Comparison of ENCODE assay signal across 23 cellular contexts in genomic region chr11:130576146-130576545, GRCh38.
A peak's percentile ranks its signal among the peaks of the same experiment; 100 is the strongest.
DNase-seq lines count a peak whose midpoint lies in the region; ATAC-seq and TF ChIP-seq lines count a peak whose summit lies in the region.
"Had no signal": no experiment of that assay in that cellular context is flagged by ENCODE, and none has a peak within 500 bp of the region (broad histone marks: within the 10 kb centered on the region; RNA-seq: fewer than 3 reads in every experiment).

No MANE protein-coding gene starts in this region.

- intact Hi-C loops in A673 (cut with micrococcal nuclease; ENCODE audit: unreplicated experiment): no loop called here
- intact Hi-C loops in aorta (cut with DNase I): no loop called here

- H3K36me3 ChIP-seq in A673 (ENCODE audit: insufficient read depth, low read length, poor library complexity, severe bottlenecking) (no peaks in the 10 kb centered on the region), neuronal stem cell (replicated peaks in 1 of 2; ENCODE audit: control insufficient read depth in 2 of 2, insufficient read depth in 2 of 2, low read length in 2 of 2) (no peaks in the 10 kb centered on the region), aorta (ENCODE audit: control insufficient read depth in 1 of 2, insufficient read depth in 2 of 2, low read length in 1 of 2) (no peaks in the 10 kb centered on the region)
- H3K36me3 ChIP-seq: BE2C, BLaER1 had no signal

- no peaks in the 10 kb centered on the region for H3K27me3 ChIP-seq in A673 (replicated peaks; ENCODE audit: insufficient read depth, low read depth, low read length, poor library complexity)
- no peaks in the 10 kb centered on the region for H3K27me3 ChIP-seq in neuronal stem cell (ENCODE audit: control insufficient read depth in 3 of 3, insufficient read depth in 3 of 3, low read depth in 1 of 3, low read length in 3 of 3)
- H3K27me3 ChIP-seq in aorta (ENCODE audit: control insufficient read depth in 1 of 2, insufficient read depth in 2 of 2, low read length in 1 of 2): no peaks in the 10 kb centered on the region
- H3K27me3 ChIP-seq: BE2C, BLaER1 had no signal

- no peak overlapping the region for H3K23ac ChIP-seq in neuronal stem cell (ENCODE audit: low read depth, low read length, poor library complexity)

- no CpG with 5 or more reads among the region's 7 CpGs for WGBS in neuronal stem cell (ENCODE audit: extremely low coverage in 2 of 2, insufficient read length in 2 of 2, insufficient replicate concordance in 1 of 2), 2 donors
- WGBS in aorta, 2 donors: 83 to 92% methylated on average over 7 of the region's 7 CpGs

- no peak overlapping the region for H4K8ac ChIP-seq in neuronal stem cell (ENCODE audit: low read depth, low read length)

- no peak overlapping the region for H2BK5ac ChIP-seq in neuronal stem cell (ENCODE audit: low read length)

- H3K9ac ChIP-seq in neuronal stem cell (ENCODE audit: low read depth, low read length, poor library complexity): no peak overlapping the region
- H3K9ac ChIP-seq: BLaER1 had no signal

- H2AK5ac ChIP-seq in neuronal stem cell (ENCODE audit: low read depth, low read length): no peak overlapping the region

- no peak overlapping the region for H3K4me2 ChIP-seq in neuronal stem cell (ENCODE audit: insufficient read depth, low read length, poor library complexity, severe bottlenecking)
- H3K4me2 ChIP-seq: A549, BLaER1 had no signal

- H3K4me1 ChIP-seq in A673 (ENCODE audit: insufficient read depth, low read length, poor library complexity, severe bottlenecking): peaks cover 8% of the 10 kb centered on the region
- H3K4me1 ChIP-seq in neuronal stem cell (ENCODE audit: control insufficient read depth in 2 of 2, insufficient read depth in 1 of 2, low read depth in 1 of 2, low read length in 2 of 2): peaks cover 10 to 13% of the 10 kb centered on the region in 2 donors
- H3K4me1 ChIP-seq in aorta (ENCODE audit: control insufficient read depth in 1 of 2, insufficient read depth in 2 of 2, low read length in 2 of 2): peaks cover 1 to 3% of the 10 kb centered on the region in 2 donors
- H3K4me1 ChIP-seq: BE2C had no signal

- H3K9me3 ChIP-seq in A673 (ENCODE audit: low read depth, low read length, poor library complexity, severe bottlenecking): no peaks in the 10 kb centered on the region
- H3K9me3 ChIP-seq in neuronal stem cell (replicated peaks in 1 of 2; ENCODE audit: control insufficient read depth in 2 of 2, insufficient read depth in 1 of 2, low read depth in 1 of 2, low read length in 2 of 2): peaks cover 6 to 7% of the 10 kb centered on the region in 2 donors
- no peaks in the 10 kb centered on the region for H3K9me3 ChIP-seq in aorta (ENCODE audit: control insufficient read depth, low read length)
- H3K9me3 ChIP-seq: A549, BE2C, BLaER1 had no signal

- H3K4ac ChIP-seq in neuronal stem cell (ENCODE audit: low read length): no peak overlapping the region

- no peaks in the 10 kb centered on the region for H3K79me1 ChIP-seq in neuronal stem cell (ENCODE audit: low read depth, low read length)

- POLR2A ChIA-PET in A673 (lab: Charles Lee; ENCODE audit: low non-redundant PET): no interaction called here

- no peak overlapping the region for H2AFZ ChIP-seq in neuronal stem cell (ENCODE audit: low read length)

- H2BK15ac ChIP-seq in neuronal stem cell (ENCODE audit: low read length): no peak overlapping the region

- H3K27ac ChIP-seq in A673 (ENCODE audit: low read depth, low read length, poor library complexity, severe bottlenecking): no peak overlapping the region
- no peak overlapping the region for H3K27ac ChIP-seq in neuronal stem cell (replicated peaks; ENCODE audit: low read length)
- H3K27ac ChIP-seq in aorta (ENCODE audit: low read depth in 1 of 2, low read length in 2 of 2): no peak overlapping the region
- H3K27ac ChIP-seq: 22Rv1, A549, BLaER1 had no signal

- no peak for TF ChIP-seq CTCF in A673 (conservative IDR thresholded peaks at IDR 0.05; ENCODE audit: low read depth, low read length)

- no peak for ATAC-seq in aorta (ENCODE audit: low FRiP score)
- ATAC-seq in GM18868 (IDR thresholded peaks at IDR 0.05; ENCODE audit: unreplicated experiment): no peak
- ATAC-seq: A549, GM12878 had no signal

- no TSS peak for BruUV-seq in A673 (replicated peaks; lab: Mats Ljungman, UMichigan)

- H3K14ac ChIP-seq in neuronal stem cell (ENCODE audit: low read length): no peak overlapping the region

- no peak overlapping the region for H2BK12ac ChIP-seq in neuronal stem cell (ENCODE audit: low read length)

- H3K18ac ChIP-seq in neuronal stem cell (ENCODE audit: low read length): peak overlapping the region; percentile 25

- CTCF ChIA-PET in A673 (lab: Charles Lee): no interaction called here

- H3K4me3 ChIP-seq in A673 (ENCODE audit: low read depth, low read length, poor library complexity, severe bottlenecking) (no peak overlapping the region), neuronal stem cell (ENCODE audit: low read length in 2 of 2) (no peak overlapping the region), aorta (ENCODE audit: low read length in 2 of 2) (no peak overlapping the region)
- H3K4me3 ChIP-seq in Jurkat, Clone E6-1 (ENCODE audit: low read length): no peak overlapping the region
- H3K4me3 ChIP-seq: A549, BLaER1, GM12878 had no signal

- DNase-seq in A673 (ENCODE audit: low spot score) (peak; percentile 10), neuronal stem cell (ENCODE audit: low spot score) (no peak), OCI-M2 (lab: John Stamatoyannopoulos, UW; ENCODE audit: unreplicated experiment) (no peak), aorta (no peak)
- DNase-seq in Jurkat, Clone E6-1 (ENCODE audit: low read depth, low spot score): peak; percentile 3
- DNase-seq: ACHN; BE2C; C1 segment of cervical spinal cord; CD4-positive, alpha-beta memory T cell; CD4-positive, CD25-positive, alpha-beta regulatory T cell; CD8-positive, alpha-beta memory T cell; COR-L47; DMS 273 treated with DMSO at 0.1 percent for 48 hours; DMS53; DMS79; DND-41; EL; GDM1 had no signal

- no peak overlapping the region for H2BK120ac ChIP-seq in neuronal stem cell (ENCODE audit: low read depth, low read length)

- H4K91ac ChIP-seq in neuronal stem cell (ENCODE audit: low read depth, low read length, poor library complexity): no peak overlapping the region

Comparison
In these comparisons a context has a peak if more than half of its experiments do, and no peak if none do; other contexts are left out.
1. DNase-seq: peak in A673 (single experiment) and Jurkat, Clone E6-1 (single experiment); none in neuronal stem cell (single experiment), OCI-M2 (single experiment) and aorta (0 of 2).